In the genomic region with DNA sequence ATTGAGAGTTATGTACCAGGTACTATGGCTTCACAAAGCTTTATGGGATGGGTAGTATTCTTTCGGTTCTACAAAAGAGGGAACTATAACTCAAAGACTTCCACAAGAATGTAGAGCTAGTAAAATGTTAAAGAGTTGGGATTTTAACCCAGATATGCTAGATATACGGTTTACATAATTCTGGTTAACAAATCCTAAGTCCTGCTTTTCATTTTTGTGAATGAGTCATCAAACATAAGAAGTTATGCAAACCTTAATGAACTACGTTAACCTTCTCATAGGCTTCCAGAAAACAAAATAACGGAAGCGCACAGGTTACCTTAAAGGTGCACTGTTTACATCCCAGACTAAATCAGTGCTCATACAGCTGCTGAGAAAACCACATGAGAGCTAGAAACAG, we compare ENCODE assay signal across 1 cellular context.
TF ChIP-seq lines count a peak whose summit lies in the region.

No MANE protein-coding gene starts in this region.

TF ChIP-seq in HepG2, 621 proteins besides CTCF, POLR2A, EP300 and RAD21 (continued from another document):
- TF ChIP-seq, protein P1, sequence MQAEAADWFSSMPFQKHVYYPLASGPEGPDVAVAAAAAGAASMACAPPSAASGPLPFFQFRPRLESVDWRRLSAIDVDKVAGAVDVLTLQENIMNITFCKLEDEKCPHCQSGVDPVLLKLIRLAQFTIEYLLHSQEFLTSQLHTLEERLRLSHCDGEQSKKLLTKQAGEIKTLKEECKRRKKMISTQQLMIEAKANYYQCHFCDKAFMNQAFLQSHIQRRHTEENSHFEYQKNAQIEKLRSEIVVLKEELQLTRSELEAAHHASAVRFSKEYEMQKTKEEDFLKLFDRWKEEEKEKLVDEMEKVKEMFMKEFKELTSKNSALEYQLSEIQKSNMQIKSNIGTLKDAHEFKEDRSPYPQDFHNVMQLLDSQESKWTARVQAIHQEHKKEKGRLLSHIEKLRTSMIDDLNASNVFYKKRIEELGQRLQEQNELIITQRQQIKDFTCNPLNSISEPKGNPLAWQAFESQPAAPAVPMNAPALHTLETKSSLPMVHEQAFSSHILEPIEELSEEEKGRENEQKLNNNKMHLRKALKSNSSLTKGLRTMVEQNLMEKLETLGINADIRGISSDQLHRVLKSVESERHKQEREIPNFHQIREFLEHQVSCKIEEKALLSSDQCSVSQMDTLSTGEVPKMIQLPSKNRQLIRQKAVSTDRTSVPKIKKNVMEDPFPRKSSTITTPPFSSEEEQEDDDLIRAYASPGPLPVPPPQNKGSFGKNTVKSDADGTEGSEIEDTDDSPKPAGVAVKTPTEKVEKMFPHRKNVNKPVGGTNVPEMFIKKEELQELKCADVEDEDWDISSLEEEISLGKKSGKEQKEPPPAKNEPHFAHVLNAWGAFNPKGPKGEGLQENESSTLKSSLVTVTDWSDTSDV (CRISPR knock-in tag; IDR thresholded peaks at IDR 0.05) = no peak
